Comparison of ENCODE assay signal across 24 cellular contexts in genomic region chr20:46573234-46573633, GRCh38. TPM values are rescaled to one million over a fixed set of nuclear protein-coding genes. Genes with fewer than 3 reads are reported as not detected.
DNase-seq lines count a peak whose midpoint lies in the region; ATAC-seq, FAIRE-seq and TF ChIP-seq lines count a peak whose summit lies in the region.
"Had no signal": no experiment of that assay in that cellular context is flagged by ENCODE, and none has a peak within 500 bp of the region (broad histone marks: within the 10 kb centered on the region; RNA-seq: fewer than 3 reads in every experiment).

No MANE protein-coding gene starts in this region.

- ATAC-seq in RWPE2 (ENCODE audit: low read depth) (no peak), HepG2 (no peak)
- ATAC-seq: Right ventricle myocardium inferior had no signal

- no peaks in the 10 kb centered on the region for H4K20me1 ChIP-seq in HepG2 (ENCODE audit: insufficient read depth, low read length)

- no peak for TF ChIP-seq RAD21 in HepG2 (CRISPR knock-in tag; IDR thresholded peaks at IDR 0.05)

- H3K4me3 ChIP-seq in RWPE2 (ENCODE audit: severe bottlenecking) (no peak overlapping the region), HepG2 (replicated peaks in 1 of 3; ENCODE audit: insufficient read depth in 1 of 3, low read depth in 2 of 3, low read length in 3 of 3) (no peak overlapping the region)
- H3K4me3 ChIP-seq: SJSA1 had no signal

- H3K9me3 ChIP-seq in RWPE2 (ENCODE audit: severe bottlenecking) = no peaks in the 10 kb centered on the region
- no peaks in the 10 kb centered on the region for H3K9me3 ChIP-seq in HepG2 (ENCODE audit: low read length)
- H3K9me3 ChIP-seq: SJSA1 had no signal

- no TSS peak for BruUV-seq in HepG2 (replicated peaks; lab: Mats Ljungman, UMichigan)

- no peak for FAIRE-seq in HepG2 (lab: Jason Lieb, UNC)
- FAIRE-seq: RCC 7860 had no signal

- no peaks in the 10 kb centered on the region for H3K79me2 ChIP-seq in HepG2 (ENCODE audit: insufficient read depth, low read length)

- H2AFZ ChIP-seq in HepG2 (ENCODE audit: low read length) = no peak overlapping the region

- H3K27ac ChIP-seq in RWPE2 (ENCODE audit: poor library complexity, severe bottlenecking) (no peak overlapping the region), HepG2 (ENCODE audit: extremely low read length, insufficient read depth, low read length) (no peak overlapping the region), substantia nigra (ENCODE audit: low read depth, low read length, poor library complexity, severe bottlenecking) (peak overlapping the region; percentile 97)
- H3K27ac ChIP-seq: HL-60, KMS-11, SJSA1 had no signal

- WGBS in HepG2 (ENCODE audit: low lambda C conversion rate) = 98% methylated on average over 6 of the region's 6 CpGs

- no peak for TF ChIP-seq POLR2A in HepG2 (IDR thresholded peaks at IDR 0.05; ENCODE audit: insufficient read depth in 1 of 2, low read depth in 2 of 2, low read length in 2 of 2)

- H3K4me1 Mint-ChIP-seq in HFFc6 (ENCODE audit: low read depth) = peaks cover 15% of the 10 kb centered on the region
- H3K4me1 Mint-ChIP-seq: CD4-positive, CD25-positive, alpha-beta regulatory T cell had no signal

- H3K4me1 ChIP-seq in RWPE2 (ENCODE audit: insufficient read depth, poor library complexity, severe bottlenecking) = no peaks in the 10 kb centered on the region
- H3K4me1 ChIP-seq in HepG2 (ENCODE audit: insufficient read depth, low read length) = peaks cover 11% of the 10 kb centered on the region
- H3K4me1 ChIP-seq: BE2C, SJSA1 had no signal

- no peak overlapping the region for H3K9ac ChIP-seq in HepG2 (ENCODE audit: insufficient read depth, low read depth, low read length)
- H3K9ac ChIP-seq: KMS-11 had no signal

- H3K27me3 ChIP-seq in RWPE2 (ENCODE audit: insufficient read depth, poor library complexity, severe bottlenecking) (no peaks in the 10 kb centered on the region), HepG2 (ENCODE audit: control insufficient read depth in 1 of 2, insufficient read depth in 2 of 2, low read length in 2 of 2) (no peaks in the 10 kb centered on the region)

- TF ChIP-seq EP300 in HepG2 (IDR thresholded peaks at IDR 0.05; ENCODE audit: low read depth in 2 of 2, low read length in 2 of 2) = no peak
- TF ChIP-seq EP300 in HepG2 (CRISPR knock-in tag; IDR thresholded peaks at IDR 0.05; ENCODE audit: borderline replicate concordance) = no peak

- intact Hi-C loops in HepG2 (cut with micrococcal nuclease; ENCODE audit: unreplicated experiment) = no loop called here

- CTCF ChIA-PET in HepG2 (lab: Yijun Ruan, JAX; ENCODE audit: low intra/inter-chr PET ratio, low total read pairs) = no interaction called here

- H3K36me3 ChIP-seq in RWPE2 (ENCODE audit: low read depth) (no peaks in the 10 kb centered on the region), HepG2 (replicated peaks in 1 of 2; ENCODE audit: control insufficient read depth in 1 of 2, insufficient read depth in 2 of 2, low read length in 2 of 2) (peaks cover 15 to 26% of the 10 kb centered on the region in 2 experiments; a peak in 4 of 5 replicates)
- H3K36me3 ChIP-seq: BE2C, SJSA1 had no signal

- TF ChIP-seq CTCF in RWPE2 (IDR thresholded peaks at IDR 0.05; ENCODE audit: poor library complexity, severe bottlenecking) = no peak
- no peak for TF ChIP-seq CTCF in HepG2 (CRISPR knock-in tag; IDR thresholded peaks at IDR 0.05)
- no peak for TF ChIP-seq CTCF in HFFc6 (IDR thresholded peaks at IDR 0.05)

- POLR2A ChIA-PET in HepG2 (lab: Yijun Ruan, JAX) = interaction anchor here (1.2 kb wide), 1 partner anchor 78 kb away, joined by 3 read pairs; the partner anchor contains the start of gene SLC13A3

- no peaks in the 10 kb centered on the region for H3K9me3 Mint-ChIP-seq in HFFc6
- H3K9me3 Mint-ChIP-seq: CD4-positive, CD25-positive, alpha-beta regulatory T cell had no signal

- DNase-seq in RWPE2 (ENCODE audit: low spot score) (peak; percentile 55), dermis microvascular lymphatic vessel endothelial cell (ENCODE audit: low read depth in 2 of 2) (peak; percentile 30 to 68), HepG2 (ENCODE audit: low spot score) (no peak), substantia nigra (lab: John Stamatoyannopoulos, UW) (no peak), DMS114 treated with DMSO at 0.1 percent for 48 hours (lab: John Stamatoyannopoulos, UW; ENCODE audit: unreplicated experiment) (no peak), iPS-NIHi11 (ENCODE audit: low spot score) (no peak), HFFc6 (no peak)
- DNase-seq: BE2C; CD4-positive, CD25-positive, alpha-beta regulatory T cell; DMS79; NCI-H1105; NCI-H146; NCI-H2029; NCI-H345; NCI-H524; NCI-H774 had no signal

- no peak overlapping the region for H3K27ac Mint-ChIP-seq in HFFc6
- H3K27ac Mint-ChIP-seq: CD4-positive, CD25-positive, alpha-beta regulatory T cell had no signal

- in situ Hi-C loops in HepG2 (cut with HindIII; ENCODE audit: extremely low pct_ligation_motif_present, low pct_unique_long_range_greater_than_20kb) = no loop called here

- peaks cover 4% of the 10 kb centered on the region; the same call in 1 of the 2 replicates for H3K27me3 Mint-ChIP-seq in HFFc6 (ENCODE audit: insufficient read depth)

- H3K36me3 Mint-ChIP-seq in HFFc6 (ENCODE audit: low read depth) = no peaks in the 10 kb centered on the region
- H3K36me3 Mint-ChIP-seq: CD4-positive, CD25-positive, alpha-beta regulatory T cell had no signal

- no peak overlapping the region for H3K4me2 ChIP-seq in HepG2 (ENCODE audit: low read depth, low read length)
- H3K4me2 ChIP-seq: KMS-11 had no signal

- no peak overlapping the region for H3K4me3 Mint-ChIP-seq in HFFc6
- H3K4me3 Mint-ChIP-seq: CD4-positive, CD25-positive, alpha-beta regulatory T cell had no signal

TF ChIP-seq in HepG2, 621 proteins besides CTCF, POLR2A, EP300 and RAD21:
- TF ChIP-seq ZMYM3 (CRISPR knock-in tag; IDR thresholded peaks at IDR 0.05) (peak; percentile 7; the same call in 1 of the 2 replicates), PHF20 (CRISPR knock-in tag; IDR thresholded peaks at IDR 0.05) (no peak)

RNA-seq across cellular contexts. Expression of gene OCSTAMP, which starts 22.8 kb away (rescaled TPM):
- total RNA-seq in dermis microvascular lymphatic vessel endothelial cell = not detected in 2 replicates
- not detected in 2 replicates for total RNA-seq in HepG2 (2016; rRNA removed; fragmentation: Illumina TruSeq; extraction: Trizol)
- not detected in 2 replicates for total RNA-seq in HepG2 (2016; cell fraction: cytosol; rRNA removed; fragmentation: Illumina TruSeq; extraction: Trizol; ENCODE audit: low read depth)
- not detected in 2 replicates for total RNA-seq in HepG2 (2016; cell fraction: insoluble cytoplasmic fraction; rRNA removed; fragmentation: Illumina TruSeq; extraction: Trizol)
- not detected in 2 replicates for total RNA-seq in HepG2 (2016; cell fraction: membrane; rRNA removed; fragmentation: Illumina TruSeq; extraction: Trizol)
- total RNA-seq in HepG2 (2016; cell fraction: nucleus; rRNA removed; fragmentation: Illumina TruSeq; extraction: Trizol) = not detected in 2 replicates
- not detected in 2 replicates for polyA plus RNA-seq in HepG2 (2011; rRNA removed)
- not detected in 2 replicates for polyA plus RNA-seq in HepG2 (2011; cell fraction: cytosol; rRNA removed)
- polyA plus RNA-seq in HepG2 (2011; cell fraction: nucleus; rRNA removed) = not detected in 2 replicates
- not detected in 2 replicates for polyA plus RNA-seq in HepG2 (2012)
- polyA plus RNA-seq in HepG2 (2016; cell fraction: cytosol; fragmentation: Illumina TruSeq; extraction: Trizol; ENCODE audit: low read depth) = not detected in 2 replicates
- polyA plus RNA-seq in HepG2 (2016; cell fraction: insoluble cytoplasmic fraction; fragmentation: Illumina TruSeq; extraction: Trizol; ENCODE audit: low read depth) = not detected in 2 replicates
- not detected in 2 replicates for polyA plus RNA-seq in HepG2 (2016; cell fraction: membrane; fragmentation: Illumina TruSeq; extraction: Trizol; ENCODE audit: low read depth)
- not detected in 2 replicates for polyA plus RNA-seq in HepG2 (2016; cell fraction: nucleus; fragmentation: Illumina TruSeq; extraction: Trizol; ENCODE audit: insufficient read depth, low read depth)
- polyA minus RNA-seq in HepG2 (2011; rRNA and poly(A)+ RNA removed; ENCODE audit: low replicate concordance) = not detected in 2 replicates
- polyA minus RNA-seq in HepG2 (2011; cell fraction: cytosol; rRNA and poly(A)+ RNA removed) = not detected in 2 replicates
- polyA minus RNA-seq in HepG2 (2011; cell fraction: nucleus; rRNA and poly(A)+ RNA removed) = not detected in 2 replicates
- not detected for total RNA-seq in HFFc6 (2021; fragmentation: NEBNext Ultra II Directional; extraction: Animal tissue kit (Norgen Biotek cat#: 25700))
- total RNA-seq: A673; CD4-positive, CD25-positive, alpha-beta regulatory T cell; H4; HT-29; Right ventricle myocardium inferior; SJSA1 had no signal
- polyA plus RNA-seq: CD4-positive, CD25-positive, alpha-beta regulatory T cell had no signal

RNA-seq across cellular contexts. Expression of gene ZNF334, which starts 59.9 kb away (rescaled TPM):
- total RNA-seq in dermis microvascular lymphatic vessel endothelial cell (0.13 and 0.76 TPM in 2 replicates), HepG2 (2016; rRNA removed; fragmentation: Illumina TruSeq; extraction: Trizol) (4.8 and 5.3 TPM in 2 replicates)
- 0.88 and 1.0 TPM in 2 replicates for total RNA-seq in HepG2 (2016; cell fraction: cytosol; rRNA removed; fragmentation: Illumina TruSeq; extraction: Trizol; ENCODE audit: low read depth)
- total RNA-seq in HepG2 (2016; cell fraction: insoluble cytoplasmic fraction; rRNA removed; fragmentation: Illumina TruSeq; extraction: Trizol) = 4.7 and 5.1 TPM in 2 replicates
- 1.7 and 2.4 TPM in 2 replicates for total RNA-seq in HepG2 (2016; cell fraction: membrane; rRNA removed; fragmentation: Illumina TruSeq; extraction: Trizol)
- 11.4 and 12.3 TPM in 2 replicates for total RNA-seq in HepG2 (2016; cell fraction: nucleus; rRNA removed; fragmentation: Illumina TruSeq; extraction: Trizol)
- 6.9 and 7.8 TPM in 2 replicates for polyA plus RNA-seq in HepG2 (2011; rRNA removed)
- polyA plus RNA-seq in HepG2 (2011; cell fraction: cytosol; rRNA removed) = 1.3 and 1.9 TPM in 2 replicates
- 15.7 and 19.6 TPM in 2 replicates for polyA plus RNA-seq in HepG2 (2011; cell fraction: nucleus; rRNA removed)
- 3.0 and 4.6 TPM in 2 replicates for polyA plus RNA-seq in HepG2 (2012)
- 0.20 and 0.32 TPM in 2 replicates for polyA plus RNA-seq in HepG2 (2016; cell fraction: cytosol; fragmentation: Illumina TruSeq; extraction: Trizol; ENCODE audit: low read depth)
- 4.3 and 4.8 TPM in 2 replicates for polyA plus RNA-seq in HepG2 (2016; cell fraction: insoluble cytoplasmic fraction; fragmentation: Illumina TruSeq; extraction: Trizol; ENCODE audit: low read depth)
- 0.69 and 0.77 TPM in 2 replicates for polyA plus RNA-seq in HepG2 (2016; cell fraction: membrane; fragmentation: Illumina TruSeq; extraction: Trizol; ENCODE audit: low read depth)
- polyA plus RNA-seq in HepG2 (2016; cell fraction: nucleus; fragmentation: Illumina TruSeq; extraction: Trizol; ENCODE audit: insufficient read depth, low read depth) = 31.6 and 32.6 TPM in 2 replicates
- polyA minus RNA-seq in HepG2 (2011; rRNA and poly(A)+ RNA removed; ENCODE audit: low replicate concordance) = 2.8 TPM in 1 of 2 replicates, not detected in the other
- polyA minus RNA-seq in HepG2 (2011; cell fraction: cytosol; rRNA and poly(A)+ RNA removed) = 1.7 and 1.8 TPM in 2 replicates
- polyA minus RNA-seq in HepG2 (2011; cell fraction: nucleus; rRNA and poly(A)+ RNA removed) = 22.5 and 32.0 TPM in 2 replicates
- 1 to 10 TPM in 5 of 6 experiments, under 1 TPM in 1; 0.87 to 1.6 (median 1.2) TPM for total RNA-seq in HFFc6 (2021; fragmentation: NEBNext Ultra II Directional; extraction: Animal tissue kit (Norgen Biotek cat#: 25700))

Comparison
In these comparisons a context has a peak if more than half of its experiments do, and no peak if none do; other contexts are left out.
1. DNase-seq: peak in RWPE2 (single experiment) and dermis microvascular lymphatic vessel endothelial cell (2 of 2); none in HepG2 (single experiment), substantia nigra (0 of 49), DMS114 treated with DMSO at 0.1 percent for 48 hours (single experiment), iPS-NIHi11 (single experiment) and HFFc6 (single experiment).